Comparison of ENCODE assay signal across 8 cellular contexts in the genomic region with DNA sequence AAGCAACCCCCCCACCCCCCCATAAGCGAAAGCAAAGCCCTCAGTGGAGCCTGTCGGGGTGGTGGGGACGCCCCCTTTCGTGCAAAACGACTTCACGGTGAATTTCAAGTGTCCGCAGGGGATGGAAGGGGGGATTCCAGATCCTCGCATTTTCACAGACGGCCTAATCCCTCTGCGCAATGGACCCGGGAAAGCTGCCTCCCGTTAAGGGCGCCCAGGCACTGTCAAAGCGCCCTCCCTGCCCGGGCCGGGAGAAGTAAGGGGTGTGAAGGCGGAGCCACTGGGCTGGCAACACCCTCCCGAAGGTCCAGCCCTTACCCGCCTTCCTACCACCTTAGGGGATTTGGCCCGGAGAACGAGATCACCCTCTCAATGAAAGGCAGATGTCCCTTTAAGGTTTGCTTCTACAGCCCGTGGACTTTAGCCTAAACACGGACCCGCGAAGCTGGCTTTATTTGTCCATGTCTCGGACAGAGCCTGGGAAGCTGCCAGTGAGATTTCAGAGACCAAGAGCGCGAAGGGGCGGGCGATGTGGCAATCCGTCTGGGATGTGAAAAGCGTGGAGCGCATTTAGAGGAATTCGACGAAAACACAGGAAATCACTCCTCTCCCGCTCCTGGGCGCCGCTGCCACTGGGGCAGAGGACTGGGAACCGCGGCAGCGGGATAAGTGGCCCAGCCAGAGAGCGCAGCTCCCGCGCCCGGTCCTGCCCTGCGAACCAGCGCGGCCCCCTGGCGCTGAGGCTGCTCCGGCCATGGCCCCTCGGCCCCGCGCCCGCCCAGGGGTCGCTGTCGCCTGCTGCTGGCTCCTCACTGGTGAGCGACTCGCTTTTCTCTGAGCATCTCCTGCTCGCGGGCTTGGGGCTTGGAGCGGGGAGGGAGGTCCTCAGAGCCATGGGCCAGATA. TPM values are rescaled to one million over a fixed set of nuclear protein-coding genes. Genes with fewer than 3 reads are reported as not detected.
DNase-seq lines count a peak whose midpoint lies in the region; ATAC-seq, FAIRE-seq and TF ChIP-seq lines count a peak whose summit lies in the region.

Gene ITGA1 (plus strand): TSS at position 317 of the 905 bp plus-strand sequence. CDS start 438 bp downstream, at position 755.
A gene with protein sequence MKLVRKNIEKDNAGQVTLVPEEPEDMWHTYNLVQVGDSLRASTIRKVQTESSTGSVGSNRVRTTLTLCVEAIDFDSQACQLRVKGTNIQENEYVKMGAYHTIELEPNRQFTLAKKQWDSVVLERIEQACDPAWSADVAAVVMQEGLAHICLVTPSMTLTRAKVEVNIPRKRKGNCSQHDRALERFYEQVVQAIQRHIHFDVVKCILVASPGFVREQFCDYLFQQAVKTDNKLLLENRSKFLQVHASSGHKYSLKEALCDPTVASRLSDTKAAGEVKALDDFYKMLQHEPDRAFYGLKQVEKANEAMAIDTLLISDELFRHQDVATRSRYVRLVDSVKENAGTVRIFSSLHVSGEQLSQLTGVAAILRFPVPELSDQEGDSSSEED (plus strand): TSS at position 317 of the 905 bp plus-strand sequence. CDS start 12,479 bp downstream, outside the sequence.

- in situ Hi-C loops in IMR-90 (cut with MboI; ENCODE audit: low sequenced_read_pairs), result no loop called here

- H3K27me3 ChIP-seq in IMR-90 (ENCODE audit: control insufficient read depth, insufficient read depth, low read length) (no peaks in the 10 kb centered on the region), bronchial epithelial cell (ENCODE audit: control insufficient read depth, insufficient read depth, low read length) (no peaks in the 10 kb centered on the region), small intestine (ENCODE audit: control insufficient read depth in 2 of 2, insufficient read depth in 2 of 2, low read length in 2 of 2) (no peaks in the 10 kb centered on the region)

- POLR2A ChIA-PET in IMR-90 (lab: Charles Lee; ENCODE audit: unreplicated experiment), result interaction anchor here (0.6 kb wide), 1 partner anchor 213 kb away, joined by 35 read pairs; no protein-coding TSS in a partner anchor

- peak within 1 kb of the TSS; percentile 87 for H3K27ac ChIP-seq in IMR-90 (ENCODE audit: insufficient read depth, low read length)
- H3K27ac ChIP-seq in small intestine (ENCODE audit: low read depth in 1 of 2, low read length in 1 of 2), result peak within 1 kb of the TSS; percentile 89 to 95

- peak within 1 kb of the TSS; percentile 89 for H3K14ac ChIP-seq in IMR-90 (replicated peaks; ENCODE audit: low read depth, low read length)

- BruUV-seq in IMR-90 (replicated peaks; lab: Mats Ljungman, UMichigan), result TSS peak; percentile 33

- peak; percentile 20; the same call in 1 of the 2 replicates for TF ChIP-seq RAD21 in IMR-90 (IDR thresholded peaks at IDR 0.05; ENCODE audit: low read length)

- peak within 1 kb of the TSS; percentile 69 for H2AK5ac ChIP-seq in IMR-90 (ENCODE audit: low read depth, low read length)

- H4K5ac ChIP-seq in IMR-90 (ENCODE audit: low read depth, low read length), result peak within 1 kb of the TSS; percentile 55

- CTCF ChIA-PET in IMR-90 (lab: Yijun Ruan, JAX), result interaction anchor here (0.5 to 1.5 kb wide), 6 partner anchors 12 to 256 kb away, joined by 3 to 4 read pairs (median 3); no protein-coding TSS in a partner anchor

- DNase-seq in ELR (ENCODE audit: low read depth) (peak; percentile 86), IMR-90 (peak; percentile 81), UCSD-AML1 (lab: John Stamatoyannopoulos, UW; ENCODE audit: unreplicated experiment) (peak; percentile 29), bronchial epithelial cell (ENCODE audit: low read depth) (peak; percentile 59), iPS-NIHi11 (ENCODE audit: low spot score) (peak; percentile 73), small intestine (peak; percentile 83), NCI-H2196 (lab: John Stamatoyannopoulos, UW; ENCODE audit: unreplicated experiment) (no peak)

- peak within 1 kb of the TSS; percentile 97 for H3K23ac ChIP-seq in IMR-90 (ENCODE audit: low read depth, low read length)

- peak within 1 kb of the TSS; percentile 64 for H2BK20ac ChIP-seq in IMR-90 (ENCODE audit: low read depth, low read length)

- 0 out of 2 replicates have a peak, but pooled peaks cover 5% of the 10 kb centered on the region for H4K20me1 ChIP-seq in IMR-90 (ENCODE audit: insufficient read depth, low read length)

- peak within 1 kb of the TSS; percentile 87 for H3K56ac ChIP-seq in IMR-90 (ENCODE audit: extremely low read depth, insufficient read depth, low read length)

- peak within 1 kb of the TSS; percentile 7 to 71 for H4K8ac ChIP-seq in IMR-90 (ENCODE audit: low read depth in 2 of 2, low read length in 2 of 2)

- H2BK15ac ChIP-seq in IMR-90 (ENCODE audit: low read depth, low read length), result peak within 1 kb of the TSS; percentile 72; the same call in 2 of the 3 replicates

- H2BK5ac ChIP-seq in IMR-90 (ENCODE audit: low read depth, low read length, poor library complexity, severe bottlenecking), result peak within 1 kb of the TSS; percentile 72

- H2AFZ ChIP-seq in IMR-90 (replicated peaks; ENCODE audit: low read length, poor library complexity), result peak within 1 kb of the TSS; percentile 92

- peaks cover 3% of the 10 kb centered on the region for H3K9me1 ChIP-seq in IMR-90 (ENCODE audit: insufficient read depth, low read length)

- peak within 1 kb of the TSS; percentile 74 for H2AK9ac ChIP-seq in IMR-90 (replicated peaks; ENCODE audit: low read depth, low read length, poor library complexity)

- peak within 1 kb of the TSS; percentile 92 for H3K4me2 ChIP-seq in IMR-90 (ENCODE audit: low read depth, low read length)

- H4K91ac ChIP-seq in IMR-90 (ENCODE audit: insufficient read depth, low read depth, low read length), result peak within 1 kb of the TSS; percentile 74

- dilution Hi-C loops in IMR-90 (cut with HindIII; ENCODE audit: low sequenced_read_pairs, unreplicated experiment), result no loop called here

- H3K4ac ChIP-seq in IMR-90 (ENCODE audit: low read depth, low read length), result peak within 1 kb of the TSS; percentile 82

- peak within 1 kb of the TSS; percentile 82 for H2BK120ac ChIP-seq in IMR-90 (ENCODE audit: low read depth, low read length)

- H3K36me3 ChIP-seq in IMR-90 (ENCODE audit: control insufficient read depth, insufficient read depth, low read length) (peaks cover 1% of the 10 kb centered on the region; the same call in 1 of the 2 replicates), bronchial epithelial cell (ENCODE audit: control insufficient read depth, insufficient read depth, low read length) (no peaks in the 10 kb centered on the region), small intestine (ENCODE audit: control insufficient read depth in 2 of 2, insufficient read depth in 2 of 2, low read length in 2 of 2) (no peaks in the 10 kb centered on the region)

- H3K9me3 ChIP-seq in IMR-90 (ENCODE audit: control insufficient read depth, insufficient read depth, low read length) (no peaks in the 10 kb centered on the region), small intestine (ENCODE audit: control insufficient read depth, low read depth) (no peaks in the 10 kb centered on the region)

- no peak; the same call in none of the 2 replicates for TF ChIP-seq POLR2A in IMR-90 (IDR thresholded peaks at IDR 0.05; ENCODE audit: low read depth, low read length)

- FAIRE-seq in bronchial epithelial cell (lab: Jason Lieb, UNC), result no peak
- no peak for FAIRE-seq in small intestine (lab: Jason Lieb, UNC)

- peak within 1 kb of the TSS; percentile 61 for H3K4me3 ChIP-seq in IMR-90 (ENCODE audit: insufficient read depth, low read depth, low read length)
- peak within 1 kb of the TSS; percentile 43 for H3K4me3 ChIP-seq in bronchial epithelial cell (ENCODE audit: low read depth, low read length)
- peak within 1 kb of the TSS; percentile 52 to 94 for H3K4me3 ChIP-seq in small intestine (ENCODE audit: low read depth in 1 of 2, low read length in 2 of 2)

- WGBS in IMR-90 (ENCODE audit: extremely low coverage in 2 of 2, insufficient read length in 1 of 2), 2 experiments, result 0% methylated on average over 15 of the region's 61 CpGs; no CpG with 5 or more reads in 1 of the 2 experiments
- WGBS in small intestine, 3 donors, result 1% methylated on average over 56 to 61 of the region's 61 CpGs

- ATAC-seq in GM21619 (IDR thresholded peaks at IDR 0.05; ENCODE audit: unreplicated experiment), result peak; percentile 74
- peak; percentile 86 for ATAC-seq in IMR-90 (ENCODE audit: low read depth)

- peaks cover 0 to 27% of the 10 kb centered on the region in 2 experiments; a peak in 2 of 4 replicates for H3K79me1 ChIP-seq in IMR-90 (ENCODE audit: low read depth in 1 of 2, low read length in 2 of 2)

- peak within 1 kb of the TSS; percentile 90 for H3K18ac ChIP-seq in IMR-90 (ENCODE audit: low read depth, low read length)

- H3K4me1 ChIP-seq in IMR-90 (ENCODE audit: control insufficient read depth, insufficient read depth, low read length) (peaks cover 12% of the 10 kb centered on the region), small intestine (ENCODE audit: control insufficient read depth in 2 of 2, insufficient read depth in 1 of 2, low read depth in 1 of 2, low read length in 1 of 2) (peaks cover 0 to 12% of the 10 kb centered on the region in 2 donors)

- intact Hi-C loops in IMR-90 (cut with micrococcal nuclease), result loop anchor here (1.0 to 5.0 kb wide), 5 partner anchors 41 to 127 kb away; no protein-coding TSS in a partner anchor

- H3K9ac ChIP-seq in IMR-90 (ENCODE audit: low read depth, low read length), result peak within 1 kb of the TSS; percentile 97

- TF ChIP-seq CTCF in IMR-90 (conservative IDR thresholded peaks at IDR 0.05; ENCODE audit: low read depth, low read length) (peak; percentile 43), bronchial epithelial cell (IDR thresholded peaks at IDR 0.05; ENCODE audit: insufficient read depth, low read length, severe bottlenecking) (no peak)

TF ChIP-seq in IMR-90, 13 proteins besides CTCF, POLR2A, EP300 and RAD21:
- peak; percentile 4 for TF ChIP-seq SMC3 (IDR thresholded peaks at IDR 0.05; ENCODE audit: low read depth, low read length)
- TF ChIP-seq CEBPB (IDR thresholded peaks at IDR 0.05; ENCODE audit: low read depth, low read length), result peak; percentile 96
- peak; percentile 14; the same call in 1 of the 2 replicates for TF ChIP-seq MAZ (IDR thresholded peaks at IDR 0.05; ENCODE audit: borderline replicate concordance, low read depth, low read length)
- TF ChIP-seq MXI1 (IDR thresholded peaks at IDR 0.05; ENCODE audit: borderline replicate concordance, low read depth, low read length), result no peak
TF ChIP-seq in IMR-90: peak in this region for 3.

RNA-seq across cellular contexts. Expression of gene ITGA1, which starts in this region (rescaled TPM):
- total RNA-seq in IMR-90 (2012; rRNA removed) (74.4 and 95.2 TPM in 2 replicates), bronchial epithelial cell (2.0 and 3.7 TPM in 2 replicates)
- polyA plus RNA-seq in IMR-90 (2012; rRNA removed) (17.5 and 22.3 TPM in 2 replicates), small intestine (1 to 10 TPM; 1.6 to 7.5 (median 2.4) TPM)
- 4.4 and 10.5 TPM in 2 replicates for polyA plus RNA-seq in IMR-90 (2012; cell fraction: cytosol; rRNA removed)
- 5.5 and 36.2 TPM in 2 replicates for polyA plus RNA-seq in IMR-90 (2012; cell fraction: nucleus; rRNA removed; ENCODE audit: low replicate concordance)

RNA-seq across cellular contexts. Expression of the second gene that starts in this region (rescaled TPM):
- 48.9 and 49.7 TPM in 2 replicates for total RNA-seq in IMR-90 (2012; rRNA removed)
- 42.4 and 43.7 TPM in 2 replicates for polyA plus RNA-seq in IMR-90 (2012; rRNA removed)
- polyA plus RNA-seq in IMR-90 (2012; cell fraction: cytosol; rRNA removed), result 34.3 and 38.4 TPM in 2 replicates
- polyA plus RNA-seq in IMR-90 (2012; cell fraction: nucleus; rRNA removed; ENCODE audit: low replicate concordance), result 32.6 and 34.9 TPM in 2 replicates
- total RNA-seq in bronchial epithelial cell, result 21.3 and 26.2 TPM in 2 replicates
- polyA plus RNA-seq in small intestine, result 1 to 10 TPM; 4.0 to 9.7 (median 9.0) TPM

Comparison
In these comparisons a context has a peak if more than half of its experiments do, and no peak if none do; other contexts are left out.
1. RNA of gene ITGA1 (total RNA-seq): 74.4 to 95.2 TPM in IMR-90; 2.0 to 3.7 TPM in bronchial epithelial cell; every median in the first group is over 10 times any median in the second.
2. Peak in every context shown above with its lines, with median percentiles within 50 percentile points of each other: H3K4me3 ChIP-seq.